In genomic region chr10:48523820-48524758, GRCh38 we compare ENCODE assay signal across 8 cellular contexts.
DNase-seq lines count a peak whose midpoint lies in the region; ATAC-seq and TF ChIP-seq lines count a peak whose summit lies in the region.

No MANE protein-coding gene starts in this region.

- H3K4me3 ChIP-seq in PC-3 (ENCODE audit: low read length) (peak overlapping the region; percentile 72), fibroblast of pulmonary artery (replicated peaks; ENCODE audit: low read depth, low read length) (peak overlapping the region; percentile 48)

- H3K27me3 ChIP-seq in PC-3 (ENCODE audit: low read length), result peaks cover 4% of the 10 kb centered on the region; the same call in 1 of the 2 replicates

- H3K4me1 Mint-ChIP-seq in osteocyte (ENCODE audit: unreplicated experiment), result peaks cover 30% of the 10 kb centered on the region
- no peaks in the 10 kb centered on the region for H3K4me1 Mint-ChIP-seq in T-helper 2 cell treated with Interferon-gamma antibody and Interleukin-4, amounts not matched to agents 5 μg/mL and 100 μg/mL, for 36 hours (ENCODE audit: low read depth)

- peak; percentile 87 for TF ChIP-seq CTCF in PC-3 (conservative IDR thresholded peaks at IDR 0.05; ENCODE audit: low read depth, low read length)
- peak; percentile 16 for TF ChIP-seq CTCF in fibroblast of pulmonary artery (IDR thresholded peaks at IDR 0.05; ENCODE audit: low read length, missing control alignments)
- TF ChIP-seq CTCF in osteocyte (IDR thresholded peaks at IDR 0.05), result peak; percentile 77

- intact Hi-C loops in PC-3 (cut with micrococcal nuclease), result no loop called here

- peak; percentile 39 for DNase-seq in NCI-H748 (lab: John Stamatoyannopoulos, UW; ENCODE audit: unreplicated experiment)
- no peak for DNase-seq in NCI-H748 treated with DMSO at 0.1 percent for 48 hours (lab: John Stamatoyannopoulos, UW)
- DNase-seq in PC-3, result peak; percentile 37
- DNase-seq in fibroblast of pulmonary artery (ENCODE audit: low read depth), result peak; percentile 21
- DNase-seq in osteocyte (ENCODE audit: extremely low spot score, unreplicated experiment), result peak; percentile 85
- DNase-seq in mucosa of gallbladder (ENCODE audit: low spot score), result no peak
- DNase-seq in T-helper 2 cell treated with Interferon-gamma antibody and Interleukin-4, amounts not matched to agents 5 μg/mL and 100 μg/mL, for 36 hours (ENCODE audit: low spot score), result no peak

- ATAC-seq in PC-3 (peak; percentile 58), GM18873 (IDR thresholded peaks at IDR 0.05; ENCODE audit: low FRiP score, unreplicated experiment) (no peak)

- H3K36me3 ChIP-seq in PC-3 (ENCODE audit: low read depth, low read length), result no peaks in the 10 kb centered on the region

- BruUV-seq in PC-3 (replicated peaks; lab: Mats Ljungman, UMichigan), result no TSS peak

- H3K9me3 ChIP-seq in PC-3 (ENCODE audit: low read length), result no peaks in the 10 kb centered on the region

- H2AFZ ChIP-seq in PC-3 (ENCODE audit: low read length), result peak overlapping the region; percentile 79

- 0 out of 2 replicates have a peak overlapping the region, but pooled peaks have one; percentile 2 for H3K9ac ChIP-seq in PC-3 (ENCODE audit: low read length)

- CTCF ChIA-PET in PC-3 (lab: Charles Lee), result interaction anchor here (1.2 kb wide), 1 partner anchor 132 kb away, joined by 16 read pairs; no protein-coding TSS in a partner anchor

- H4K20me1 ChIP-seq in PC-3 (ENCODE audit: low read length), result no peaks in the 10 kb centered on the region

- no peaks in the 10 kb centered on the region for H3K79me2 ChIP-seq in PC-3 (ENCODE audit: low read length)

- no peaks in the 10 kb centered on the region for H3K36me3 Mint-ChIP-seq in osteocyte (ENCODE audit: unreplicated experiment)
- H3K36me3 Mint-ChIP-seq in T-helper 2 cell treated with Interferon-gamma antibody and Interleukin-4, amounts not matched to agents 5 μg/mL and 100 μg/mL, for 36 hours (ENCODE audit: low read depth), result no peaks in the 10 kb centered on the region

- no peak overlapping the region for H3K27ac Mint-ChIP-seq in osteocyte (ENCODE audit: unreplicated experiment)
- no peak overlapping the region for H3K27ac Mint-ChIP-seq in T-helper 2 cell treated with Interferon-gamma antibody and Interleukin-4, amounts not matched to agents 5 μg/mL and 100 μg/mL, for 36 hours

- H3K9me2 ChIP-seq in PC-3 (replicated peaks; ENCODE audit: low read length), result no peaks in the 10 kb centered on the region

- no peaks in the 10 kb centered on the region for H3K9me3 Mint-ChIP-seq in osteocyte (ENCODE audit: unreplicated experiment)
- H3K9me3 Mint-ChIP-seq in T-helper 2 cell treated with Interferon-gamma antibody and Interleukin-4, amounts not matched to agents 5 μg/mL and 100 μg/mL, for 36 hours, result no peaks in the 10 kb centered on the region

- POLR2A ChIA-PET in PC-3 (lab: Charles Lee; ENCODE audit: unreplicated experiment), result no interaction called here

- peaks cover 4% of the 10 kb centered on the region; the same call in 1 of the 2 replicates for H3K4me1 ChIP-seq in PC-3 (ENCODE audit: insufficient read depth, low read length)

- H3K4me3 Mint-ChIP-seq in osteocyte (ENCODE audit: unreplicated experiment), result peak overlapping the region; percentile 45
- no peak overlapping the region for H3K4me3 Mint-ChIP-seq in T-helper 2 cell treated with Interferon-gamma antibody and Interleukin-4, amounts not matched to agents 5 μg/mL and 100 μg/mL, for 36 hours

- no peak overlapping the region for H3K27ac ChIP-seq in PC-3 (ENCODE audit: low read length)

- no peaks in the 10 kb centered on the region for H3F3A ChIP-seq in PC-3 (ENCODE audit: low read length, unreplicated experiment)

- H3K27me3 Mint-ChIP-seq in osteocyte (ENCODE audit: unreplicated experiment), result no peaks in the 10 kb centered on the region
- peaks cover 57% of the 10 kb centered on the region for H3K27me3 Mint-ChIP-seq in T-helper 2 cell treated with Interferon-gamma antibody and Interleukin-4, amounts not matched to agents 5 μg/mL and 100 μg/mL, for 36 hours (ENCODE audit: low read depth)

- peak overlapping the region; percentile 99 for H3K4me2 ChIP-seq in PC-3 (ENCODE audit: low read length)

Comparison
In these comparisons a context has a peak if more than half of its experiments do, and no peak if none do; other contexts are left out.
1. DNase-seq: peak in NCI-H748 (single experiment), PC-3 (single experiment), fibroblast of pulmonary artery (single experiment) and osteocyte (single experiment); none in NCI-H748 treated with DMSO at 0.1 percent for 48 hours (single experiment), mucosa of gallbladder (single experiment) and T-helper 2 cell treated with Interferon-gamma antibody and Interleukin-4, amounts not matched to agents 5 μg/mL and 100 μg/mL, for 36 hours (single experiment).
2. CTCF ChIP-seq: peak in every context shown above with its lines; median percentile 87 in PC-3; 77 in osteocyte; 16 in fibroblast of pulmonary artery.